In the genomic region with DNA sequence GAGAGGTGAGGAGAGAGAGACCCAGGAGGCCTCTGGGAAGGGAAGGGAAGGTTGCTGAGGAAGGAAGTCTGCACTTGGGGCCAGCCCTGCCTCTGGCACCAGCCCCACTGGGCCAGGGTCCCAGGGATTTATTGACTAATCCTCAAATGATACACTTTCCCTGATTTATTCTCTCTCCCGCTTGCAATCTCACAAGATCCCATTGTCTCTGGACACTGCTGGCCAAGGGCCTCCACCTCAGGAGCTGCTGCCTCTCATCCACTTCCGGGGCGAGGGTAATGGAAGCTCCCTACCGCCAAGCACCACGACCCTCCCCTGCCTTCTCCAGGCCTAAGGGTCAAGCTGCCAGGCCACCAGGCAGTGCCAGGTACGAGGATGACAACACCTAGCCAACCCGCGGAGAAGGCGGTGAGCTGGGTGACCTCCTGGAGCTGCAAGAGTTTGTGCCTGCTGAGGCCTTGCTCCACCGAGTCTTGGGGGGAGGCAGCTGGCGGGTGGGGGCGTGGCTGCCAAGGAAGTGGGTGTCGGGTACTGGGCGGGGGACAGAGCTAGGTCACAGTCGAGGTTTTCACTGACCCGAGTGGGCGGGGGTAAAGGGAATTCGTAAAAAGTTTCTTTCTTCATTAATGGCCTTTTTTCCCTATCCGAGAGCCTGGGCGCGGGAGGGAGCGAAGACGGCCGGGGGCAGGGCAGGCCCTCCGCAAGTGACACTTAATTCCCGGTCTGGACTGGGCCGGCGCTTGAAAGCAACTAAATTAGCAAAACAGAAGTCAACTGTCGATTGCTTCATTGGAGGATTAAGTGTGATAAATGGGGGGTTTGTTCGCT, we compare ENCODE assay signal across 10 cellular contexts. TPM values are rescaled to one million over a fixed set of nuclear protein-coding genes. Genes with fewer than 3 reads are reported as not detected.
DNase-seq lines count a peak whose midpoint lies in the region; ATAC-seq and TF ChIP-seq lines count a peak whose summit lies in the region.
"Had no signal": no experiment of that assay in that cellular context is flagged by ENCODE, and none has a peak within 500 bp of the region (broad histone marks: within the 10 kb centered on the region; RNA-seq: fewer than 3 reads in every experiment).

No MANE protein-coding gene starts in this region.

- no peaks in the 10 kb centered on the region for H3K9me3 ChIP-seq in esophagus muscularis mucosa
- H3K9me3 ChIP-seq in uterus: no peaks in the 10 kb centered on the region

- H3K27me3 ChIP-seq in esophagus muscularis mucosa (no peaks in the 10 kb centered on the region), uterus (no peaks in the 10 kb centered on the region)

- no peaks in the 10 kb centered on the region for H3K36me3 ChIP-seq in esophagus muscularis mucosa
- no peaks in the 10 kb centered on the region for H3K36me3 ChIP-seq in uterus

- peaks cover 53 to 67% of the 10 kb centered on the region in 2 donors for H3K27me3 Mint-ChIP-seq in natural killer cell (ENCODE audit: low read depth in 2 of 2)

- H3K4me3 ChIP-seq in esophagus muscularis mucosa (peak overlapping the region in 1 of 4 donors; percentile 60), uterus (peak overlapping the region in 1 of 2 donors; percentile 46)

- H3K27ac Mint-ChIP-seq in natural killer cell: no peak overlapping the region

- intact Hi-C loops in Right ventricle myocardium superior (cut with DNase I): no loop called here
- intact Hi-C loops in cardiac septum (cut with DNase I): loop anchor here (10.0 kb wide), 1 partner anchor 78 kb away; no protein-coding TSS in a partner anchor
- intact Hi-C loops in esophagus muscularis mucosa (cut with DNase I): loop anchor here (5.0 kb wide), 2 partner anchors 44 to 51 kb away; a partner anchor contains a TSS
- intact Hi-C loops in natural killer cell (cut with micrococcal nuclease): no loop called here
- intact Hi-C loops in uterus (cut with DNase I; ENCODE audit: low total_unique reads): no loop called here

- peak overlapping the region; percentile 65 for H3K4me3 Mint-ChIP-seq in natural killer cell

- ATAC-seq in Right ventricle myocardium superior (ENCODE audit: poor library complexity) (no peak), natural killer cell (peak; percentile 38 to 63 (median 60)), HG02610 (IDR thresholded peaks at IDR 0.05; ENCODE audit: unreplicated experiment) (no peak)

- no peak for TF ChIP-seq CTCF in esophagus muscularis mucosa (IDR thresholded peaks at IDR 0.05)
- TF ChIP-seq CTCF in natural killer cell (IDR thresholded peaks at IDR 0.05): no peak
- no peak for TF ChIP-seq CTCF in uterus (IDR thresholded peaks at IDR 0.05)

- TF ChIP-seq EP300 in esophagus muscularis mucosa (IDR thresholded peaks at IDR 0.05): no peak

- TF ChIP-seq POLR2A in esophagus muscularis mucosa (IDR thresholded peaks at IDR 0.05; ENCODE audit: low read depth): no peak
- no peak for TF ChIP-seq POLR2A in uterus (IDR thresholded peaks at IDR 0.05)

- WGBS in esophagus muscularis mucosa: 55% methylated on average over 30 of the region's 30 CpGs

- H3K9me3 Mint-ChIP-seq in natural killer cell: no peaks in the 10 kb centered on the region

- H3K27ac ChIP-seq in esophagus muscularis mucosa (replicated peaks in 1 of 4): peak overlapping the region in 3 of 4 donors; percentile 9 to 80 (median 14)
- H3K27ac ChIP-seq in uterus: peak overlapping the region in 1 of 2 donors; percentile 98
- H3K27ac ChIP-seq: parathyroid adenoma had no signal

- H3K4me1 ChIP-seq in esophagus muscularis mucosa (peaks cover 20 to 40% (median 35%) of the 10 kb centered on the region in 4 donors), uterus (peaks cover 7 to 12% of the 10 kb centered on the region in 2 donors)

- peaks cover 19 to 38% of the 10 kb centered on the region in 2 donors for H3K4me1 Mint-ChIP-seq in natural killer cell

- no peaks in the 10 kb centered on the region for H3K36me3 Mint-ChIP-seq in natural killer cell

- DNase-seq in Right ventricle myocardium superior (peak; percentile 42), cardiac septum (ENCODE audit: low spot score) (no peak), esophagus muscularis mucosa (ENCODE audit: extremely low spot score) (no peak), natural killer cell (peak; percentile 18), uterus (peak; percentile 34 to 50), pons (ENCODE audit: low spot score) (no peak), NCI-H446 treated with DMSO at 0.1 percent for 48 hours (lab: John Stamatoyannopoulos, UW) (no peak)
- DNase-seq: T-helper 2 cell had no signal

RNA-seq across cellular contexts. Expression of a gene that starts 43.4 kb away (rescaled TPM):
- total RNA-seq in Right ventricle myocardium superior (14.4 TPM), cardiac septum (20.3 TPM), esophagus muscularis mucosa (10 to 100 TPM; 10.8 to 30.7 (median 17.7) TPM), natural killer cell (10 to 100 TPM; 11.2 to 21.1 (median 14.7) TPM), uterus (10 to 100 TPM in 2 of 4 donors, 1 to 10 TPM in 2; 3.8 to 50.1 (median 9.4) TPM)

Comparison
In these comparisons a context has a peak if more than half of its experiments do, and no peak if none do; other contexts are left out.
1. DNase-seq: peak in Right ventricle myocardium superior (single experiment), natural killer cell (single experiment) and uterus (2 of 2); none in cardiac septum (single experiment), esophagus muscularis mucosa (single experiment), pons (single experiment) and NCI-H446 treated with DMSO at 0.1 percent for 48 hours (single experiment).
2. intact Hi-C loops: an anchor here in cardiac septum (10.0 kb wide) and esophagus muscularis mucosa (5.0 kb wide); none called in Right ventricle myocardium superior, natural killer cell and uterus.
3. ATAC-seq: peak in natural killer cell (3 of 3); none in Right ventricle myocardium superior (single experiment) and HG02610 (single experiment).